Comparison of ENCODE assay signal across 15 cellular contexts in the genomic region with DNA sequence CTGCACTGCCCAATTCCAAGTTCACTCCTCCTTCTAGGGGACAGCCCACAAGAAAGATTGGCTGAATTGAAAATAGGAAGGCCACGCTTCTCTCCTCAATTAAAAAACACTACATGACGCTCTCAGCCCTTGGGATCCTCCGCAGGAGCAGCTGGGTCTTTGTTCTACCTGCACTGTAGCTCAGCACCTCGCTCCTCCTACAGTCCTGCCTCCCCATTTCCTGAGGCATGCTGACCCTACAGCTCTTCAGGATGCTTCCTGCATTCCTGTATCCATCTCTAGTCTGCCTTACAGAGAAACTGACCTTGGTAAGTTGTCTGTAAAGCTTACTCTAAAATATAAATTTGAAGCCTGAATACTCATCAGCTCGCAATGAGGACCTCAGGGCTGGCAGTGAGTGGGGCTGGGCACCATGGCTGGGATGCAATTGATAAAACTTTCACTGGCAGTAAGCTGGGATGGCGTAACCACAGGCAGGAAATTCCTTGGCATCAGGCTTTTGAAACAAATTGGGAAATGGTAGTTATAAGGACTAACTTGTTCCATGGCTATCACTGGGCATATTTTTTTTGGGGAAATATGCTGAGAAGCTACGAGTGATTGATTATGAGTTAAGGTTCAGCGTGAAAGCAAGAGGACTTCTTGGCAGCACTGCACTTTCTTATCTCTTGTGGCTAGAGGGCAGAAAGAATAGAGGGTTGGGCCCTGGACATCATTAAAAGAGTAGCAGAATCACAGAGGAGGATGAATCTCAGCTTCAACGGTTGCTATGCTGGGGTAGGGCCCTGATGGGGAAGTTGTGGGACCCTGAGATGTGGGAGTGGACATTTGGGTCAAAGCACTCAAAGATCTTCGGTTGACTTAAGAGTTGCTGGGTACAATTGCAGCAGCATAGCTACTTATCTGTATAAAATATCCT. TPM values are rescaled to one million over a fixed set of nuclear protein-coding genes. Genes with fewer than 3 reads are reported as not detected.
DNase-seq lines count a peak whose midpoint lies in the region; ATAC-seq lines count a peak whose summit lies in the region.
"Had no signal": no experiment of that assay in that cellular context is flagged by ENCODE, and none has a peak within 500 bp of the region (broad histone marks: within the 10 kb centered on the region; RNA-seq: fewer than 3 reads in every experiment).

No MANE protein-coding gene starts in this region.

- H4K5ac ChIP-seq in mesendoderm (ENCODE audit: low read length), result no peak overlapping the region

- H3K4me1 Mint-ChIP-seq in activated CD4-positive, alpha-beta T cell treated with anti-CD3 and anti-CD28 coated beads for 36 hours, result peaks cover 60% of the 10 kb centered on the region
- peaks cover 73% of the 10 kb centered on the region for H3K4me1 Mint-ChIP-seq in activated naive CD8-positive, alpha-beta T cell treated with anti-CD3 and anti-CD28 coated beads for 36 hours

- intact Hi-C loops in activated CD4-positive, alpha-beta T cell treated with anti-CD3 and anti-CD28 coated beads for 36 hours (cut with DNase I, micrococcal nuclease), result loop anchor here (2.0 to 5.0 kb wide), 4 partner anchors 21 to 101 kb away; a partner anchor contains a TSS

- no peak for ATAC-seq in activated CD4-positive, alpha-beta T cell treated with anti-CD3 and anti-CD28 coated beads for 36 hours
- ATAC-seq in GM18517 (IDR thresholded peaks at IDR 0.05; ENCODE audit: unreplicated experiment) (no peak), HG03457 (IDR thresholded peaks at IDR 0.05; ENCODE audit: unreplicated experiment) (no peak)

- H3K4me3 Mint-ChIP-seq in activated CD4-positive, alpha-beta T cell treated with anti-CD3 and anti-CD28 coated beads for 36 hours, result peak overlapping the region; percentile 15
- H3K4me3 Mint-ChIP-seq in activated naive CD8-positive, alpha-beta T cell treated with anti-CD3 and anti-CD28 coated beads for 36 hours, result peak overlapping the region; percentile 46

- H4K8ac ChIP-seq in mesendoderm (ENCODE audit: low read depth, low read length), result no peak overlapping the region

- no peak overlapping the region for H2BK5ac ChIP-seq in mesendoderm (ENCODE audit: low read length)

- no peak overlapping the region for H3K4ac ChIP-seq in mesendoderm (ENCODE audit: low read depth, low read length)

- no peak overlapping the region for H3K23ac ChIP-seq in mesendoderm (ENCODE audit: low read length)

- peaks cover 59% of the 10 kb centered on the region for H3K36me3 Mint-ChIP-seq in activated CD4-positive, alpha-beta T cell treated with anti-CD3 and anti-CD28 coated beads for 36 hours (ENCODE audit: low read depth)
- peaks cover 81% of the 10 kb centered on the region for H3K36me3 Mint-ChIP-seq in activated naive CD8-positive, alpha-beta T cell treated with anti-CD3 and anti-CD28 coated beads for 36 hours

- no peak overlapping the region for H3K4me3 ChIP-seq in mesendoderm (ENCODE audit: low read length)
- H3K4me3 ChIP-seq: hepatocyte had no signal

- H3K27ac ChIP-seq in mesendoderm (ENCODE audit: low read depth, low read length), result no peak overlapping the region
- H3K27ac ChIP-seq: hepatocyte had no signal

- no peak overlapping the region for H3K18ac ChIP-seq in mesendoderm (ENCODE audit: low read length)

- no peak overlapping the region for H2BK15ac ChIP-seq in mesendoderm (replicated peaks; ENCODE audit: low read depth)

- CTCF ChIA-PET in activated CD4-positive, alpha-beta T cell treated with anti-CD3 and anti-CD28 coated beads for 36 hours (lab: Charles Lee), result interaction anchor here (0.7 kb wide), 1 partner anchor 76 kb away, joined by 3 read pairs; no protein-coding TSS in a partner anchor

- no peaks in the 10 kb centered on the region for H3K36me3 ChIP-seq in mesendoderm (ENCODE audit: control insufficient read depth, insufficient read depth, low read length)

- H3K27ac Mint-ChIP-seq in activated CD4-positive, alpha-beta T cell treated with anti-CD3 and anti-CD28 coated beads for 36 hours, result peak overlapping the region; percentile 74
- peak overlapping the region; percentile 89 for H3K27ac Mint-ChIP-seq in activated naive CD8-positive, alpha-beta T cell treated with anti-CD3 and anti-CD28 coated beads for 36 hours

- no peak overlapping the region for H3K56ac ChIP-seq in mesendoderm (ENCODE audit: low read length)

- no CpG with 5 or more reads among the region's 10 CpGs for WGBS in mesendoderm (ENCODE audit: extremely low coverage, insufficient coverage, low lambda C conversion rate)

- H3K4me1 ChIP-seq in mesendoderm (ENCODE audit: control insufficient read depth, low read depth, low read length), result no peaks in the 10 kb centered on the region

- H3K79me1 ChIP-seq in mesendoderm (ENCODE audit: low read length), result no peaks in the 10 kb centered on the region

- no peaks in the 10 kb centered on the region for H3K9me3 Mint-ChIP-seq in activated CD4-positive, alpha-beta T cell treated with anti-CD3 and anti-CD28 coated beads for 36 hours (ENCODE audit: low read depth)
- H3K9me3 Mint-ChIP-seq in activated naive CD8-positive, alpha-beta T cell treated with anti-CD3 and anti-CD28 coated beads for 36 hours, result peaks cover 2% of the 10 kb centered on the region

- DNase-seq in activated CD4-positive, alpha-beta T cell treated with anti-CD3 and anti-CD28 coated beads for 36 hours, result no peak
- no peak for DNase-seq in activated CD4-positive, alpha-beta T cell treated with anti-CD3 and anti-CD28 coated beads for 1 hour
- DNase-seq in MV-4-11 (lab: John Stamatoyannopoulos, UW) (peak; percentile 7), mesendoderm (peak; percentile 51), Kasumi-1 (lab: John Stamatoyannopoulos, UW) (no peak)
- no peak for DNase-seq in activated naive CD8-positive, alpha-beta T cell treated with anti-CD3 and anti-CD28 coated beads for 36 hours
- DNase-seq: DMS153, NCI-H1048 had no signal

- H3K27me3 Mint-ChIP-seq in activated CD4-positive, alpha-beta T cell treated with anti-CD3 and anti-CD28 coated beads for 36 hours, result no peaks in the 10 kb centered on the region
- H3K27me3 Mint-ChIP-seq in activated naive CD8-positive, alpha-beta T cell treated with anti-CD3 and anti-CD28 coated beads for 36 hours, result no peaks in the 10 kb centered on the region

- no peak overlapping the region for H2BK120ac ChIP-seq in mesendoderm (ENCODE audit: low read depth, low read length)

- no peak overlapping the region for H3K9ac ChIP-seq in mesendoderm (ENCODE audit: low read length)

- H3K27me3 ChIP-seq in mesendoderm (ENCODE audit: insufficient read depth, low read length, poor library complexity), result no peaks in the 10 kb centered on the region
- H3K27me3 ChIP-seq: hepatocyte had no signal

- no peak overlapping the region for H2AK5ac ChIP-seq in mesendoderm (ENCODE audit: low read length)

- POLR2A ChIA-PET in activated CD4-positive, alpha-beta T cell treated with anti-CD3 and anti-CD28 coated beads for 36 hours (lab: Charles Lee), result no interaction called here

- no peaks in the 10 kb centered on the region for H3K79me2 ChIP-seq in mesendoderm (ENCODE audit: control insufficient read depth, insufficient read depth, low read length)
- H3K79me2 ChIP-seq: hepatocyte had no signal

- H3K4me2 ChIP-seq in mesendoderm (ENCODE audit: low read length), result no peak overlapping the region
- H3K4me2 ChIP-seq: hepatocyte had no signal

RNA-seq across cellular contexts. Expression of a gene that starts 11.8 kb away (rescaled TPM):
- 1 to 10 TPM; 1.0 to 2.1 TPM for total RNA-seq in activated CD4-positive, alpha-beta T cell treated with anti-CD3 and anti-CD28 coated beads for 36 hours
- total RNA-seq in activated naive CD8-positive, alpha-beta T cell treated with anti-CD3 and anti-CD28 coated beads for 36 hours, result 1 to 10 TPM; 4.3 to 4.5 TPM
- 0.08 TPM for polyA plus RNA-seq in mesendoderm (2013, experiment 1 of 2)
- polyA plus RNA-seq in mesendoderm (2013, experiment 2 of 2), result 0.08 TPM
- total RNA-seq: A673, OCI-LY7 had no signal

RNA-seq across cellular contexts. Expression of a gene that starts 26.0 kb away (rescaled TPM):
- 10 to 100 TPM; 34.3 to 48.7 TPM for total RNA-seq in activated CD4-positive, alpha-beta T cell treated with anti-CD3 and anti-CD28 coated beads for 36 hours
- 10 to 100 TPM; 34.1 to 35.8 TPM for total RNA-seq in activated naive CD8-positive, alpha-beta T cell treated with anti-CD3 and anti-CD28 coated beads for 36 hours
- not detected for polyA plus RNA-seq in mesendoderm (2013, experiment 1 of 2)
- polyA plus RNA-seq in mesendoderm (2013, experiment 2 of 2), result 0.03 TPM
- total RNA-seq: A673, endothelial cell of umbilical vein, H4, hepatocyte, OCI-LY7 had no signal
- polyA plus RNA-seq: endothelial cell of umbilical vein, hepatocyte had no signal

Comparison
In these comparisons a context has a peak if more than half of its experiments do, and no peak if none do; other contexts are left out.
1. DNase-seq: peak in MV-4-11 (single experiment) and mesendoderm (single experiment); none in activated CD4-positive, alpha-beta T cell treated with anti-CD3 and anti-CD28 coated beads for 36 hours (single experiment), activated CD4-positive, alpha-beta T cell treated with anti-CD3 and anti-CD28 coated beads for 1 hour (single experiment), activated naive CD8-positive, alpha-beta T cell treated with anti-CD3 and anti-CD28 coated beads for 36 hours (single experiment) and Kasumi-1 (0 of 2).